ENCODE assay signal across 1 cellular context in the genomic region with DNA sequence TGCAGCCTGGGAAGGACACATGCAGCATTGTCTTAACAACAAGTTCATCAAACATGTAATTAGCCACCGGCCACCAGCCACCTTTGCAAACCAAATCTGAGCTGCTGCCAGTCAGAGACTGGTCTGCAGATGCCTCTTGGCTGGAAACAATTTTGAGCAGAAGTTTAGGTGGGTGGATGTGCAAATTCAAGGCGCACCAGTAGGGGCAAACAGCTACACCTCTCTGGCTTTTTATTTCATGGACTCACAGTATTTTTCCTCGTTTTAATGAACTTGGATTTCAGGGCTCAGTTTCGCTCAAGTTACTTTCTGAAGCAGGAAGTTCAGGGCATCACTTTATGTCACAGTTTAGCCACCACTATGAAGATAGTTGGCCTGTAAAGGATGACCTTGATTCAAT.
TF ChIP-seq lines count a peak whose summit lies in the region.

No MANE protein-coding gene starts in this region.

TF ChIP-seq in H1, 55 proteins besides CTCF, POLR2A, EP300 and RAD21:
- TF ChIP-seq SUZ12 (IDR thresholded peaks at IDR 0.05; ENCODE audit: low read length) (no peak), TCF12 (IDR thresholded peaks at IDR 0.05; ENCODE audit: low read depth, low read length) (no peak), NRF1 (IDR thresholded peaks at IDR 0.05; ENCODE audit: low read depth, low read length) (no peak), PHF8 (conservative IDR thresholded peaks at IDR 0.05; ENCODE audit: low read depth, low read length) (no peak), CHD2 (IDR thresholded peaks at IDR 0.05; ENCODE audit: low read length) (no peak), BCL11A (IDR thresholded peaks at IDR 0.05; ENCODE audit: low read depth in 2 of 2, low read length in 2 of 2) (no peak), FOSL1 (IDR thresholded peaks at IDR 0.05; ENCODE audit: insufficient read depth, low read depth, low read length) (no peak), CREB1 (IDR thresholded peaks at IDR 0.05) (no peak), RXRA (IDR thresholded peaks at IDR 0.05; ENCODE audit: insufficient read depth, low read depth, low read length) (no peak), RFX5 (IDR thresholded peaks at IDR 0.05; ENCODE audit: borderline replicate concordance, low read depth, low read length) (no peak), CBX5 (IDR thresholded peaks at IDR 0.05; ENCODE audit: low read depth, low read length) (no peak), ATF3 (IDR thresholded peaks at IDR 0.05; ENCODE audit: insufficient read depth, low read depth, low read length) (no peak), HDAC2 (IDR thresholded peaks at IDR 0.05; ENCODE audit: borderline replicate concordance in 1 of 2, low read depth in 2 of 2, low read length in 2 of 2) (no peak), POLR2AphosphoS5 (IDR thresholded peaks at IDR 0.05; ENCODE audit: low read depth, low read length) (no peak), SIN3A (conservative IDR thresholded peaks at IDR 0.05 in 1 of 2, IDR thresholded peaks at IDR 0.05 in 1 of 2; ENCODE audit: low read depth in 1 of 2, low read length in 2 of 2) (no peak), CHD1 (IDR thresholded peaks at IDR 0.05; ENCODE audit: low read depth, low read length) (no peak)
- TF ChIP-seq, protein P1, sequence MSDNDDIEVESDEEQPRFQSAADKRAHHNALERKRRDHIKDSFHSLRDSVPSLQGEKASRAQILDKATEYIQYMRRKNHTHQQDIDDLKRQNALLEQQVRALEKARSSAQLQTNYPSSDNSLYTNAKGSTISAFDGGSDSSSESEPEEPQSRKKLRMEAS (IDR thresholded peaks at IDR 0.05), result no peak
TF ChIP-seq in H1: peak in this region for 0.
